Comparison of ENCODE assay signal across 1 cellular context in the genomic region with DNA sequence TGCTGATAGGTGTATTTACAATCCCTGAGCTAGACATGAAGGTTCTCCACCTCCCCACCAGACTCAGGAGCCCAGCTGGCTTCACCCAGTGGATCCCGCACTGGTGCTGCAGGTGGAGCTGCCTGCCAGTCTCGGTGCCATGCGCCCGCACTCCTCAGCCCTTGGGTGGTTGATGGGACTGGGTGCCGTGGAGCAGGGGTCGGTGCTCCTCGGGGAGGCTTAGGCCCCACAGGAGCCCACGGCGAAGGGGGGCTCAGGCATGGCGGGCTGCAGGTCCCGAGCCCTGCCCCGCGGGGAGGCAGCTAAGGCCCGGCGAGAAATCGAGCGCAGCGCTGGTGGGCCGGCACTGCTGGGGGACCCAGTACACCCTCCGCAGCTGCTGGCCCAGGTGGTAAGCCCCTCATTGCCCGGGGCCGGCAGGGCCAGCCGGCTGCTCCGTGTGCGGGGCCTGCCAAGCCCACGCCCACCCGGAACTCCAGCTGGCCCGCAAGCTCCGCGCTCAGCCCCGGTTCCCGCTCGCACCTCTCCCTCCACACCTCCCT.
TF ChIP-seq lines count a peak whose summit lies in the region.

No MANE protein-coding gene starts in this region.

TF ChIP-seq in HepG2, 621 proteins besides CTCF, POLR2A, EP300 and RAD21:
- TF ChIP-seq ZBTB38 (CRISPR knock-in tag; IDR thresholded peaks at IDR 0.05): peak; percentile 56; the same call in 1 of the 2 replicates
- peak; percentile 38 for TF ChIP-seq RBFOX2 (IDR thresholded peaks at IDR 0.05; ENCODE audit: low read depth, low read length)
- TF ChIP-seq GABPB1 (CRISPR knock-in tag; IDR thresholded peaks at IDR 0.05): peak; percentile 16; the same call in 1 of the 2 replicates
- TF ChIP-seq, protein P1, sequence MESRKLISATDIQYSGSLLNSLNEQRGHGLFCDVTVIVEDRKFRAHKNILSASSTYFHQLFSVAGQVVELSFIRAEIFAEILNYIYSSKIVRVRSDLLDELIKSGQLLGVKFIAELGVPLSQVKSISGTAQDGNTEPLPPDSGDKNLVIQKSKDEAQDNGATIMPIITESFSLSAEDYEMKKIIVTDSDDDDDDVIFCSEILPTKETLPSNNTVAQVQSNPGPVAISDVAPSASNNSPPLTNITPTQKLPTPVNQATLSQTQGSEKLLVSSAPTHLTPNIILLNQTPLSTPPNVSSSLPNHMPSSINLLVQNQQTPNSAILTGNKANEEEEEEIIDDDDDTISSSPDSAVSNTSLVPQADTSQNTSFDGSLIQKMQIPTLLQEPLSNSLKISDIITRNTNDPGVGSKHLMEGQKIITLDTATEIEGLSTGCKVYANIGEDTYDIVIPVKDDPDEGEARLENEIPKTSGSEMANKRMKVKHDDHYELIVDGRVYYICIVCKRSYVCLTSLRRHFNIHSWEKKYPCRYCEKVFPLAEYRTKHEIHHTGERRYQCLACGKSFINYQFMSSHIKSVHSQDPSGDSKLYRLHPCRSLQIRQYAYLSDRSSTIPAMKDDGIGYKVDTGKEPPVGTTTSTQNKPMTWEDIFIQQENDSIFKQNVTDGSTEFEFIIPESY (CRISPR knock-in tag; IDR thresholded peaks at IDR 0.05): 0 out of 2 replicates have a peak, but pooled peaks have one; percentile 6
